ENCODE assay signal across 8 cellular contexts in genomic region chr19:17282488-17283256, GRCh38. TPM values are rescaled to one million over a fixed set of nuclear protein-coding genes. Genes with fewer than 3 reads are reported as not detected.
DNase-seq lines count a peak whose midpoint lies in the region; ATAC-seq and TF ChIP-seq lines count a peak whose summit lies in the region.

No MANE protein-coding gene starts in this region.

- TF ChIP-seq CTCF in GM06990 (IDR thresholded peaks at IDR 0.05; ENCODE audit: insufficient read depth, low read length, poor library complexity, severe bottlenecking): peak; percentile 94

- H3K27me3 ChIP-seq in GM06990 (replicated peaks; ENCODE audit: control insufficient read depth, insufficient read depth, low read length): no peaks in the 10 kb centered on the region

- peak overlapping the region; percentile 67 for H3K4me3 ChIP-seq in GM06990 (replicated peaks; ENCODE audit: low read depth, low read length)

- peak; percentile 58 for ATAC-seq in HG02973 (IDR thresholded peaks at IDR 0.05; ENCODE audit: unreplicated experiment)
- ATAC-seq in left lobe of liver: peak; percentile 99
- no peak for ATAC-seq in GM18858 (IDR thresholded peaks at IDR 0.05; ENCODE audit: unreplicated experiment)

- DNase-seq in GM06990 (ENCODE audit: extremely low read depth, insufficient read length) (peak; percentile 92), NCI-H226 (peak; percentile 62), cerebellar cortex (ENCODE audit: low spot score) (peak; percentile 85), left lobe of liver (ENCODE audit: low spot score) (peak; percentile 84)
- DNase-seq in activated CD4-positive, CD25-positive, alpha-beta regulatory T cell treated with anti-CD3 and anti-CD28 coated beads, Interleukin-2, amount 50 U/mL, for 16 hours (ENCODE audit: low read depth, low spot score): peak; percentile 42
- DNase-seq in stimulated activated CD4-positive, alpha-beta T cell treated with anti-CD3 and anti-CD28 coated beads, Interleukin-1b, Interleukin-23, amount 100 ng/mL, for 48 hours: peak; percentile 84

- peaks cover 13% of the 10 kb centered on the region for H3K36me3 ChIP-seq in GM06990 (ENCODE audit: control insufficient read depth, insufficient read depth, low read length)

RNA-seq across cellular contexts. Expression of gene ANKLE1, which starts 1.0 kb away (rescaled TPM):
- total RNA-seq in left lobe of liver: 0.48 TPM

RNA-seq across cellular contexts. Expression of gene BABAM1, which starts 15.4 kb away (rescaled TPM):
- 41.0 TPM for total RNA-seq in left lobe of liver

RNA-seq across cellular contexts. Expression of gene USHBP1, which starts 18.1 kb away (rescaled TPM):
- total RNA-seq in left lobe of liver: 1.6 TPM

RNA-seq across cellular contexts. Expression of gene ABHD8, which starts 20.6 kb away (rescaled TPM):
- total RNA-seq in left lobe of liver: 18.4 TPM

RNA-seq across cellular contexts. Expression of gene MRPL34, which starts 23.0 kb away (rescaled TPM):
- total RNA-seq in left lobe of liver: 148 TPM

Comparison
In these comparisons a context has a peak if more than half of its experiments do, and no peak if none do; other contexts are left out.
1. DNase-seq: peak in every context shown above with its lines; median percentile 92 in GM06990; 85 in cerebellar cortex; 84 in left lobe of liver; 84 in stimulated activated CD4-positive, alpha-beta T cell treated with anti-CD3 and anti-CD28 coated beads, Interleukin-1b, Interleukin-23, amount 100 ng/mL, for 48 hours; 62 in NCI-H226; 42 in activated CD4-positive, CD25-positive, alpha-beta regulatory T cell treated with anti-CD3 and anti-CD28 coated beads, Interleukin-2, amount 50 U/mL, for 16 hours.